8 cellular contexts compared by ENCODE assay signal in genomic region chr17:78358538-78359215, GRCh38. TPM values are rescaled to one million over a fixed set of nuclear protein-coding genes. Genes with fewer than 3 reads are reported as not detected.
A peak's percentile ranks its signal among the peaks of the same experiment; 100 is the strongest.
DNase-seq lines count a peak whose midpoint lies in the region; ATAC-seq and TF ChIP-seq lines count a peak whose summit lies in the region.

No MANE protein-coding gene starts in this region.

- H3K27ac ChIP-seq in SK-N-SH (ENCODE audit: low read depth in 2 of 2, low read length in 1 of 2) (peak overlapping the region; percentile 91 to 92; a peak in 3 of 4 replicates), iPS-18a (ENCODE audit: low read length) (no peak overlapping the region), smooth muscle cell (ENCODE audit: low read depth) (peak overlapping the region; percentile 91)

- TF ChIP-seq RAD21 in SK-N-SH (IDR thresholded peaks at IDR 0.05; ENCODE audit: low read length) = no peak

- peak overlapping the region; percentile 93 for H3K9ac ChIP-seq in SK-N-SH
- H3K9ac ChIP-seq in iPS-18a (ENCODE audit: low read length) = peak overlapping the region; percentile 68
- H3K9ac ChIP-seq in smooth muscle cell (ENCODE audit: low read depth) = peak overlapping the region; percentile 85

- H2AFZ ChIP-seq in SK-N-SH (ENCODE audit: low read depth) = no peak overlapping the region
- H2AFZ ChIP-seq in smooth muscle cell (ENCODE audit: low read depth) = no peak overlapping the region

- H3K9me3 Mint-ChIP-seq in activated naive CD8-positive, alpha-beta T cell (ENCODE audit: low read depth) = no peaks in the 10 kb centered on the region

- no peaks in the 10 kb centered on the region for H3K27me3 ChIP-seq in SK-N-SH (ENCODE audit: insufficient read depth)
- H3K27me3 ChIP-seq in iPS-18a (ENCODE audit: control insufficient read depth, insufficient read depth, low read length) = peaks cover 39% of the 10 kb centered on the region
- H3K27me3 ChIP-seq in smooth muscle cell (ENCODE audit: low read depth) = no peaks in the 10 kb centered on the region

- H3K9me3 ChIP-seq in SK-N-SH (no peaks in the 10 kb centered on the region), iPS-18a (ENCODE audit: control insufficient read depth, low read depth, low read length) (no peaks in the 10 kb centered on the region), smooth muscle cell (replicated peaks; ENCODE audit: low read depth) (no peaks in the 10 kb centered on the region)

- peaks cover 3% of the 10 kb centered on the region for H3K36me3 Mint-ChIP-seq in activated naive CD8-positive, alpha-beta T cell

- H3K27me3 Mint-ChIP-seq in activated naive CD8-positive, alpha-beta T cell = no peaks in the 10 kb centered on the region

- H3K36me3 ChIP-seq in SK-N-SH (replicated peaks in 1 of 2; ENCODE audit: control insufficient read depth in 1 of 2, insufficient read depth in 2 of 2, low read length in 1 of 2) = peaks cover 34 to 37% of the 10 kb centered on the region in 2 experiments
- H3K36me3 ChIP-seq in iPS-18a (ENCODE audit: control insufficient read depth, low read depth, low read length) = peaks cover 12% of the 10 kb centered on the region
- H3K36me3 ChIP-seq in smooth muscle cell (ENCODE audit: low read depth) = no peaks in the 10 kb centered on the region

- CTCF ChIA-PET in SK-N-SH (lab: Yijun Ruan, JAX) = interaction anchor here (0.7 to 15.1 kb wide), 15 partner anchors 8 to 351 kb away, joined by 3 to 327 read pairs (median 4); partner anchors contain the start of gene PGS1

- H3K4me2 ChIP-seq in SK-N-SH (peak overlapping the region; percentile 98), smooth muscle cell (peak overlapping the region; percentile 86)

- no peak for ATAC-seq in SK-N-SH treated with all-trans-retinoic acid at 6 μM for 48 hours

- H3K79me2 ChIP-seq in SK-N-SH (ENCODE audit: insufficient read depth) = peaks cover 58% of the 10 kb centered on the region
- peaks cover 35% of the 10 kb centered on the region for H3K79me2 ChIP-seq in smooth muscle cell (ENCODE audit: low read depth)

- WGBS in SK-N-SH (ENCODE audit: low lambda C conversion rate) = 49% methylated on average over 18 of the region's 59 CpGs
- WGBS in smooth muscle cell (ENCODE audit: low lambda C conversion rate) = 4% methylated on average over 48 of the region's 59 CpGs

- peak overlapping the region; percentile 88 for H3K4me3 Mint-ChIP-seq in activated naive CD8-positive, alpha-beta T cell

- H3K4me3 ChIP-seq in SK-N-SH (ENCODE audit: low read depth in 2 of 2, low read length in 1 of 2) = peak overlapping the region; percentile 86 to 94
- H3K4me3 ChIP-seq in iPS-18a (ENCODE audit: low read length) = peak overlapping the region; percentile 81
- peak overlapping the region; percentile 95 for H3K4me3 ChIP-seq in smooth muscle cell

- H4K20me1 ChIP-seq in SK-N-SH (ENCODE audit: insufficient read depth) = peaks cover 34% of the 10 kb centered on the region
- H4K20me1 ChIP-seq in smooth muscle cell (ENCODE audit: low read depth) = peaks cover 48% of the 10 kb centered on the region

- no peaks in the 10 kb centered on the region for H3K9me2 ChIP-seq in SK-N-SH

- peak overlapping the region; percentile 86 for H3K27ac Mint-ChIP-seq in activated naive CD8-positive, alpha-beta T cell

- DNase-seq in SK-N-SH (peak; percentile 82), smooth muscle cell (lab: John Stamatoyannopoulos, UW; ENCODE audit: unreplicated experiment) (no peak), cerebellum (ENCODE audit: low spot score) (no peak), SW480 (ENCODE audit: low spot score) (no peak)
- DNase-seq in effector CD4-positive, alpha-beta T cell = no peak

- peaks cover 32 to 33% of the 10 kb centered on the region in 2 experiments for H3K4me1 ChIP-seq in SK-N-SH (ENCODE audit: control insufficient read depth in 1 of 2, insufficient read depth in 2 of 2, low read depth in 1 of 2, low read length in 1 of 2)
- H3K4me1 ChIP-seq in iPS-18a (ENCODE audit: control insufficient read depth, low read depth, low read length) = peaks cover 47% of the 10 kb centered on the region
- H3K4me1 ChIP-seq in smooth muscle cell (ENCODE audit: low read depth) = peaks cover 28% of the 10 kb centered on the region

- H3F3A ChIP-seq in SK-N-SH (replicated peaks; ENCODE audit: insufficient read depth) (peaks cover 42% of the 10 kb centered on the region), smooth muscle cell (ENCODE audit: low read depth) (peaks cover 41% of the 10 kb centered on the region)

- no peak for TF ChIP-seq EP300 in SK-N-SH (IDR thresholded peaks at IDR 0.05; ENCODE audit: borderline replicate concordance in 1 of 2, low read depth in 1 of 2, low read length in 1 of 2)

- TF ChIP-seq CTCF in SK-N-SH (IDR thresholded peaks at IDR 0.05) (no peak), smooth muscle cell (IDR thresholded peaks at IDR 0.05; ENCODE audit: borderline replicate concordance, insufficient read depth, poor library complexity, severe bottlenecking) (no peak)

- peaks cover 49% of the 10 kb centered on the region for H3K4me1 Mint-ChIP-seq in activated naive CD8-positive, alpha-beta T cell (ENCODE audit: low read depth)

- POLR2A ChIA-PET in SK-N-SH (lab: Yijun Ruan, JAX) = interaction anchor here (0.5 to 2.0 kb wide), 7 partner anchors 11 to 984 kb away, joined by 3 to 7 read pairs (median 3); no protein-coding TSS in a partner anchor

TF ChIP-seq in SK-N-SH, 30 proteins besides CTCF, POLR2A, EP300 and RAD21:
- TF ChIP-seq MAX (IDR thresholded peaks at IDR 0.05; ENCODE audit: low read depth) (peak; percentile 26; the same call in 1 of the 2 replicates), USF2 (IDR thresholded peaks at IDR 0.05; ENCODE audit: borderline replicate concordance, low read depth, low read length) (no peak)

TF ChIP-seq in SK-N-SH treated with all-trans-retinoic acid at 6 μM for 48 hours, 23 proteins besides CTCF, POLR2A, EP300 and RAD21 (continues in another document):
- no peak for TF ChIP-seq SNAI2 (CRISPR knock-in tag; IDR thresholded peaks at IDR 0.05)
- TF ChIP-seq TOX (CRISPR knock-in tag; IDR thresholded peaks at IDR 0.05; ENCODE audit: borderline replicate concordance) = no peak
- no peak for TF ChIP-seq CSDC2 (CRISPR knock-in tag; IDR thresholded peaks at IDR 0.05)
- TF ChIP-seq BACH2 (CRISPR knock-in tag; IDR thresholded peaks at IDR 0.05; ENCODE audit: borderline replicate concordance) = no peak
- no peak for TF ChIP-seq CSRNP3 (CRISPR knock-in tag; IDR thresholded peaks at IDR 0.05)
- TF ChIP-seq OSR1 (CRISPR knock-in tag; IDR thresholded peaks at IDR 0.05) = no peak
- no peak for TF ChIP-seq CREB5 (CRISPR knock-in tag; IDR thresholded peaks at IDR 0.05; ENCODE audit: low read depth)
- TF ChIP-seq ZNF70 (CRISPR knock-in tag; IDR thresholded peaks at IDR 0.05) = no peak
- TF ChIP-seq ARNTL (CRISPR knock-in tag; IDR thresholded peaks at IDR 0.05; ENCODE audit: borderline replicate concordance, low read depth) = no peak
- no peak for TF ChIP-seq ISL1 (CRISPR knock-in tag; IDR thresholded peaks at IDR 0.05)
- TF ChIP-seq GLIS3 (CRISPR knock-in tag; IDR thresholded peaks at IDR 0.05) = no peak
- no peak for TF ChIP-seq POU6F1 (CRISPR knock-in tag; IDR thresholded peaks at IDR 0.05; ENCODE audit: borderline replicate concordance, low read depth)

RNA-seq across cellular contexts. Expression of gene SOCS3, which starts 1.2 kb away (rescaled TPM):
- 24.9 and 26.1 TPM in 2 replicates for polyA plus RNA-seq in SK-N-SH (2012; rRNA removed)
- polyA plus RNA-seq in SK-N-SH (2012; cell fraction: cytosol; rRNA removed) = 16.5 and 23.9 TPM in 2 replicates
- 51.0 and 55.2 TPM in 2 replicates for polyA plus RNA-seq in SK-N-SH (2012; cell fraction: nucleus; rRNA removed)
- 116 and 172 TPM in 2 replicates for total RNA-seq in smooth muscle cell
- 201 and 310 TPM in 2 replicates for polyA plus RNA-seq in smooth muscle cell
- total RNA-seq in cerebellum = 10.7 TPM

RNA-seq across cellular contexts. Expression of gene PGS1, which starts 19.8 kb away (rescaled TPM):
- polyA plus RNA-seq in SK-N-SH (2012; rRNA removed) (88.4 and 106 TPM in 2 replicates), smooth muscle cell (22.6 and 37.8 TPM in 2 replicates)
- 35.9 and 56.9 TPM in 2 replicates for polyA plus RNA-seq in SK-N-SH (2012; cell fraction: cytosol; rRNA removed)
- polyA plus RNA-seq in SK-N-SH (2012; cell fraction: nucleus; rRNA removed) = 264 and 311 TPM in 2 replicates
- total RNA-seq in smooth muscle cell (29.5 and 29.9 TPM in 2 replicates), cerebellum (41.8 TPM)
